8 cellular contexts compared by ENCODE assay signal in genomic region chr6:117602899-117603588, GRCh38. TPM values are rescaled to one million over a fixed set of nuclear protein-coding genes. Genes with fewer than 3 reads are reported as not detected.
DNase-seq lines count a peak whose midpoint lies in the region; FAIRE-seq and TF ChIP-seq lines count a peak whose summit lies in the region.

No MANE protein-coding gene starts in this region.

- peaks cover 12% of the 10 kb centered on the region; the same call in 1 of the 2 replicates for H3K36me3 ChIP-seq in HUES6 (ENCODE audit: control insufficient read depth, insufficient read depth, low read length)
- no peaks in the 10 kb centered on the region for H3K36me3 ChIP-seq in bronchial epithelial cell (ENCODE audit: control insufficient read depth, insufficient read depth, low read length)
- no peaks in the 10 kb centered on the region for H3K36me3 ChIP-seq in mucosa of stomach (ENCODE audit: control insufficient read depth, insufficient read depth, low read length)

- CTCF ChIA-PET in AG04449 (lab: Yijun Ruan, JAX), result interaction anchor here (0.7 to 11.3 kb wide), 16 partner anchors 10 to 259 kb away, joined by 3 to 205 read pairs (median 9); no protein-coding TSS in a partner anchor

- H3K4me1 ChIP-seq in HUES6 (ENCODE audit: control insufficient read depth, insufficient read depth, low read length) (no peaks in the 10 kb centered on the region), mucosa of stomach (ENCODE audit: control insufficient read depth, insufficient read depth, low read length) (peaks cover 6% of the 10 kb centered on the region)

- TF ChIP-seq CTCF in AG04449 (IDR thresholded peaks at IDR 0.05; ENCODE audit: insufficient read depth, low read length, missing control alignments) (no peak), bronchial epithelial cell (IDR thresholded peaks at IDR 0.05; ENCODE audit: insufficient read depth, low read length, severe bottlenecking) (no peak)

- H3K4me3 ChIP-seq in AG04449 (ENCODE audit: low read depth, low read length), result peak overlapping the region; percentile 91
- H3K4me3 ChIP-seq in HUES6 (ENCODE audit: low read depth, low read length), result peak overlapping the region; percentile 73
- H3K4me3 ChIP-seq in bronchial epithelial cell (ENCODE audit: low read depth, low read length), result peak overlapping the region; percentile 63
- H3K4me3 ChIP-seq in mucosa of stomach (ENCODE audit: low read length), result peak overlapping the region; percentile 93

- H3K9me3 ChIP-seq in HUES6 (ENCODE audit: control insufficient read depth, insufficient read depth, low read depth, low read length) (peaks cover 4% of the 10 kb centered on the region; the same call in 1 of the 2 replicates), mucosa of stomach (ENCODE audit: control insufficient read depth, low read length) (no peaks in the 10 kb centered on the region)

- H3K9ac ChIP-seq in HUES6 (ENCODE audit: low read length), result peak overlapping the region; percentile 86
- peak overlapping the region; percentile 93 for H3K9ac ChIP-seq in mucosa of stomach (ENCODE audit: low read length)

- H3K27ac ChIP-seq in HUES6 (ENCODE audit: low read depth, low read length), result peak overlapping the region; percentile 44; the same call in 1 of the 2 replicates

- POLR2A ChIA-PET in AG04449 (lab: Yijun Ruan, JAX), result interaction anchor here (0.7 to 1.5 kb wide), 6 partner anchors 25 to 159 kb away, joined by 3 to 13 read pairs (median 5); partner anchors contain the start of gene DCBLD1

- FAIRE-seq in bronchial epithelial cell (lab: Jason Lieb, UNC), result no peak

- DNase-seq in AG04449 (ENCODE audit: low read depth, low spot score) (no peak), bronchial epithelial cell (ENCODE audit: low read depth) (no peak), NOMO-1 treated with dmso at 0.1 percent for 144 hours (lab: John Stamatoyannopoulos, UW; ENCODE audit: unreplicated experiment) (no peak), NCI-H345 (lab: John Stamatoyannopoulos, UW) (no peak), NCI-H524 (lab: John Stamatoyannopoulos, UW) (no peak)
- DNase-seq in activated CD8-positive, alpha-beta memory T cell treated with anti-CD3 and anti-CD28 coated beads for 24 hours, result no peak

- H3K27me3 ChIP-seq in HUES6 (ENCODE audit: control insufficient read depth, insufficient read depth, low read length) (no peaks in the 10 kb centered on the region), bronchial epithelial cell (ENCODE audit: control insufficient read depth, insufficient read depth, low read length) (no peaks in the 10 kb centered on the region), mucosa of stomach (ENCODE audit: control insufficient read depth, insufficient read depth, low read length) (no peaks in the 10 kb centered on the region)

RNA-seq across cellular contexts. Expression of gene GOPC, which starts 0.7 kb away (rescaled TPM):
- 41.1 and 49.0 TPM in 2 replicates for total RNA-seq in bronchial epithelial cell
